In the genomic region with DNA sequence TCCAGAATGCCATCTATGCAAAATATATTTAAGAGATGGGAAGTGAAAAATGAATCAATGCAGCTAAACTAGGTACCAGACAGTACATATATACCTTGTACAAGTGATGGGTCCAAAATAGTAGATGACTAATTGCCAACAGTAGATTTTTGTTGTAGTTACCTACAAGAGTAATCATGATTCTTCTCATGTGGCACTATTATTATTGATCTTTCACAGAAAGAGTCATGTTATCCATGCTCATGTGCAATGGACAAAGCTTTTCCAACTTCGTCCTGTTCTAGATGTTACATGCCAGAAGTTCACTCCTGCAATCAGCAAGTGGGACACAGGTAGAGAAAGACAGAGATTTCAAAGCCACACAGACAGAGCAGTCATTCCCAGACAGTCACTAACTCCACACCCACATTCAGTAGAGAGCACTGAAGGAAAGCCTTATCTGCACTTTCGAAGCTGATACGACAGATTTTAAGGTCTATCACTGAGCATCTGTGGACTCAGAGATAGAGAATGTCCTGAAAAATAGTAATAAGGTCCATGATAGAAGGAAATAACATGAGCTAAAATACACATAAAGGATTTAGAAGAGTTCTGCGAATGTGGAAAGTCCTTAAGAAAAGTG, we compare ENCODE assay signal across 14 cellular contexts.
DNase-seq lines count a peak whose midpoint lies in the region; ATAC-seq, FAIRE-seq and TF ChIP-seq lines count a peak whose summit lies in the region.
"Had no signal": no experiment of that assay in that cellular context is flagged by ENCODE, and none has a peak within 500 bp of the region (broad histone marks: within the 10 kb centered on the region; RNA-seq: fewer than 3 reads in every experiment).

No MANE protein-coding gene starts in this region.

- H3K36me3 ChIP-seq in Caco-2 (ENCODE audit: control insufficient read depth, insufficient read depth, low read length), result no peaks in the 10 kb centered on the region
- no peaks in the 10 kb centered on the region for H3K36me3 ChIP-seq in endothelial cell of umbilical vein (ENCODE audit: control insufficient read depth in 2 of 2, extremely low read depth in 1 of 2, insufficient read depth in 2 of 2, low read length in 2 of 2)
- H3K36me3 ChIP-seq: left ventricle myocardium inferior, tibial artery had no signal

- H3K79me2 ChIP-seq in endothelial cell of umbilical vein (ENCODE audit: control insufficient read depth, insufficient read depth, low read length), result no peaks in the 10 kb centered on the region

- H3K4me3 ChIP-seq in Caco-2 (ENCODE audit: low read depth, low read length) (no peak overlapping the region), endothelial cell of umbilical vein (replicated peaks in 1 of 3; ENCODE audit: insufficient read depth in 1 of 3, low read depth in 1 of 3, low read length in 3 of 3) (no peak overlapping the region)
- H3K4me3 ChIP-seq: left ventricle myocardium inferior, tibial artery had no signal

- H3K4me1 ChIP-seq in Caco-2, result peaks cover 43% of the 10 kb centered on the region
- H3K4me1 ChIP-seq in endothelial cell of umbilical vein (ENCODE audit: control insufficient read depth, extremely low read depth, insufficient read depth, low read length), result peaks cover 50% of the 10 kb centered on the region
- H3K4me1 ChIP-seq: left ventricle myocardium inferior, tibial artery had no signal

- H3K4me2 ChIP-seq in endothelial cell of umbilical vein (ENCODE audit: insufficient read depth, low read length), result no peak overlapping the region

- TF ChIP-seq CTCF in Caco-2 (IDR thresholded peaks at IDR 0.05; ENCODE audit: insufficient read depth in 1 of 2, low read depth in 1 of 2, low read length in 1 of 2, severe bottlenecking in 1 of 2, unreplicated experiment in 1 of 2), result no peak
- TF ChIP-seq CTCF in endothelial cell of umbilical vein (IDR thresholded peaks at IDR 0.05; ENCODE audit: extremely low read depth in 1 of 2, insufficient read depth in 1 of 2, low read depth in 1 of 2, low read length in 2 of 2), result no peak
- TF ChIP-seq CTCF in GM13976 (IDR thresholded peaks at IDR 0.05; ENCODE audit: borderline replicate concordance, control extremely low read depth, extremely low read depth, insufficient read depth, missing control alignments), result no peak

- POLR2A ChIA-PET in Caco-2 (lab: Charles Lee), result interaction anchor here (0.6 kb wide), 1 partner anchor 140 kb away, joined by 3 read pairs; no protein-coding TSS in a partner anchor
- POLR2A ChIA-PET in endothelial cell of umbilical vein (lab: Charles Lee), result interaction anchor here (1.0 to 1.4 kb wide), 2 partner anchors 9 to 107 kb away, joined by 3 read pairs; no protein-coding TSS in a partner anchor

- no peak for FAIRE-seq in endothelial cell of umbilical vein (lab: Jason Lieb, UNC)

- TF ChIP-seq POLR2A in endothelial cell of umbilical vein (IDR thresholded peaks at IDR 0.05; ENCODE audit: low read depth, low read length), result no peak

- H2AFZ ChIP-seq in endothelial cell of umbilical vein (ENCODE audit: low read depth, low read length), result no peak overlapping the region

- H3K27ac Mint-ChIP-seq in Caco-2 (ENCODE audit: unreplicated experiment), result peak overlapping the region; percentile 79

- in situ Hi-C loops in GM13976 (cut with MboI; ENCODE audit: low sequenced_read_pairs, unreplicated experiment), result no loop called here

- H3K27me3 ChIP-seq in Caco-2 (replicated peaks; ENCODE audit: control insufficient read depth, insufficient read depth, low read length) (no peaks in the 10 kb centered on the region), endothelial cell of umbilical vein (ENCODE audit: control insufficient read depth in 2 of 2, insufficient read depth in 2 of 2, low read length in 2 of 2) (no peaks in the 10 kb centered on the region)
- H3K27me3 ChIP-seq: tibial artery had no signal

- intact Hi-C loops in Caco-2 (cut with micrococcal nuclease; ENCODE audit: unreplicated experiment) (no loop called here), endothelial cell of umbilical vein (cut with micrococcal nuclease) (no loop called here), cardiac septum (cut with DNase I) (no loop called here)

- H3K9me3 Mint-ChIP-seq in Caco-2 (ENCODE audit: unreplicated experiment), result peaks cover 10% of the 10 kb centered on the region

- no peaks in the 10 kb centered on the region for H3K27me3 Mint-ChIP-seq in Caco-2 (ENCODE audit: insufficient read depth, unreplicated experiment)

- no peaks in the 10 kb centered on the region for H4K20me1 ChIP-seq in endothelial cell of umbilical vein (replicated peaks; ENCODE audit: control insufficient read depth, extremely low read depth, insufficient read depth, low read length)

- peak overlapping the region; percentile 96 for H3K27ac ChIP-seq in endothelial cell of umbilical vein (ENCODE audit: insufficient read depth, low read depth, low read length)
- H3K27ac ChIP-seq: left ventricle myocardium inferior, tibial artery had no signal

- H3K9ac ChIP-seq in endothelial cell of umbilical vein (replicated peaks; ENCODE audit: extremely low read depth, insufficient read depth, low read length), result no peak overlapping the region

- ATAC-seq in GM21529 (IDR thresholded peaks at IDR 0.05; ENCODE audit: unreplicated experiment), result peak; percentile 26
- peak; percentile 24 for ATAC-seq in HG03565 (IDR thresholded peaks at IDR 0.05; ENCODE audit: unreplicated experiment)

- no peaks in the 10 kb centered on the region for H3K9me1 ChIP-seq in endothelial cell of umbilical vein (replicated peaks; ENCODE audit: control insufficient read depth, extremely low read depth, insufficient read depth, low read length)

- H3K4me1 Mint-ChIP-seq in Caco-2 (ENCODE audit: low read depth, unreplicated experiment), result peaks cover 21% of the 10 kb centered on the region

- H3K9me3 ChIP-seq in Caco-2, result no peaks in the 10 kb centered on the region
- no peaks in the 10 kb centered on the region for H3K9me3 ChIP-seq in endothelial cell of umbilical vein (replicated peaks; ENCODE audit: control insufficient read depth, insufficient read depth, low read length)
- H3K9me3 ChIP-seq: tibial artery had no signal

- no peak for DNase-seq in Caco-2
- no peak for DNase-seq in endothelial cell of umbilical vein (ENCODE audit: low read depth, low spot score)
- DNase-seq in cardiac septum (ENCODE audit: low spot score), result no peak
- no peak for DNase-seq in GM13976 (ENCODE audit: low spot score)
- DNase-seq in NCI-H1694 (lab: John Stamatoyannopoulos, UW), result no peak
- no peak for DNase-seq in NCI-H2196 (lab: John Stamatoyannopoulos, UW; ENCODE audit: unreplicated experiment)
- DNase-seq: activated CD8-positive, alpha-beta memory T cell treated with anti-CD3 and anti-CD28 coated beads, Interleukin-2, amount 50 U/mL, for 4 hours; left ventricle myocardium inferior; NK-92 treated with Interleukin-12 subunit alpha and Interleukin-12 subunit beta, amount 100 ng/mL, for 24 hours; tibial artery had no signal

- dilution Hi-C loops in endothelial cell of umbilical vein (cut with MboI; ENCODE audit: extremely low pct_ligation_motif_present, low sequenced_read_pairs), result no loop called here

- peak overlapping the region; percentile 24 for H3K4me3 Mint-ChIP-seq in Caco-2 (ENCODE audit: unreplicated experiment)
- H3K4me3 Mint-ChIP-seq: natural killer cell treated with Interleukin-12 subunit alpha and Interleukin-12 subunit beta and Interleukin-15 and Interleukin-18, amount 100 ng/mL, for 72 hours; WTC11 had no signal

- no peaks in the 10 kb centered on the region for H3K36me3 Mint-ChIP-seq in Caco-2 (ENCODE audit: insufficient read depth, unreplicated experiment)
- H3K36me3 Mint-ChIP-seq: natural killer cell treated with Interleukin-12 subunit alpha and Interleukin-12 subunit beta and Interleukin-15 and Interleukin-18, amount 100 ng/mL, for 72 hours had no signal

- CTCF ChIA-PET in Caco-2 (lab: Charles Lee) (interaction anchor here (1.0 to 1.3 kb wide), 2 partner anchors 29 to 47 kb away, joined by 3 read pairs; no protein-coding TSS in a partner anchor), endothelial cell of umbilical vein (lab: Charles Lee) (interaction anchor here (0.9 to 4.6 kb wide), 7 partner anchors 9 to 114 kb away, joined by 3 to 33 read pairs (median 4); no protein-coding TSS in a partner anchor)

- BruUV-seq in Caco-2 (replicated peaks; lab: Mats Ljungman, UMichigan), result no TSS peak
- no TSS peak for BruUV-seq in endothelial cell of umbilical vein (replicated peaks; lab: Mats Ljungman, UMichigan)

TF ChIP-seq in endothelial cell of umbilical vein, 7 proteins besides CTCF, POLR2A, EP300 and RAD21:
- no peak for TF ChIP-seq FOS (IDR thresholded peaks at IDR 0.05; ENCODE audit: borderline replicate concordance, insufficient read depth, low read length)
- TF ChIP-seq GATA2 (IDR thresholded peaks at IDR 0.05; ENCODE audit: insufficient read depth, insufficient read length, low read depth, low read length), result no peak
- TF ChIP-seq JUN (IDR thresholded peaks at IDR 0.05; ENCODE audit: borderline replicate concordance, insufficient read depth, insufficient read length, low read depth), result no peak
- TF ChIP-seq MAX (IDR thresholded peaks at IDR 0.05; ENCODE audit: insufficient read depth, insufficient read length), result no peak
- no peak for TF ChIP-seq MYC (IDR thresholded peaks at IDR 0.05; ENCODE audit: low read depth, low read length)
- no peak for TF ChIP-seq POLR2AphosphoS5 (IDR thresholded peaks at IDR 0.05; ENCODE audit: insufficient read depth, low read depth, low read length)
- TF ChIP-seq EZH2 (IDR thresholded peaks at IDR 0.05; ENCODE audit: borderline replicate concordance, low read depth, low read length, severe bottlenecking), result no peak
